ENCODE assay signal across 25 cellular contexts in genomic region chr5:85823462-85824426, GRCh38.
DNase-seq lines count a peak whose midpoint lies in the region; ATAC-seq, FAIRE-seq and TF ChIP-seq lines count a peak whose summit lies in the region.
"Had no signal": no experiment of that assay in that cellular context is flagged by ENCODE, and none has a peak within 500 bp of the region (broad histone marks: within the 10 kb centered on the region; RNA-seq: fewer than 3 reads in every experiment).

No MANE protein-coding gene starts in this region.

- H2AFZ ChIP-seq in SK-N-SH (ENCODE audit: low read depth) (no peak overlapping the region), K562 (ENCODE audit: low read depth, low read length) (no peak overlapping the region), smooth muscle cell (ENCODE audit: low read depth) (peak overlapping the region; percentile 62), Karpas-422 (ENCODE audit: low read length) (no peak overlapping the region)

- intact Hi-C loops in K562 (cut with micrococcal nuclease), result no loop called here

- no peaks in the 10 kb centered on the region for H3K9me2 ChIP-seq in SK-N-SH
- H3K9me2 ChIP-seq in Karpas-422 (replicated peaks; ENCODE audit: insufficient read depth, low read length), result no peaks in the 10 kb centered on the region

- no peak for TF ChIP-seq EP300 in SK-N-SH (IDR thresholded peaks at IDR 0.05; ENCODE audit: borderline replicate concordance in 1 of 2, low read depth in 1 of 2, low read length in 1 of 2)
- peak; percentile 40; the same call in 1 of the 2 replicates for TF ChIP-seq EP300 in K562 (IDR thresholded peaks at IDR 0.05; ENCODE audit: low read length)

- CTCF ChIA-PET in SK-N-SH (lab: Yijun Ruan, JAX), result no interaction called here
- CTCF ChIA-PET in K562 (lab: Yijun Ruan, JAX; ENCODE audit: low intra/inter-chr PET ratio), result no interaction called here

- POLR2A ChIA-PET in SK-N-SH (lab: Yijun Ruan, JAX), result no interaction called here
- POLR2A ChIA-PET in K562 (lab: Yijun Ruan, JAX), result no interaction called here

- H4K20me1 ChIP-seq in SK-N-SH (ENCODE audit: insufficient read depth) (no peaks in the 10 kb centered on the region), K562 (replicated peaks; ENCODE audit: control insufficient read depth, insufficient read depth, low read length) (no peaks in the 10 kb centered on the region), smooth muscle cell (ENCODE audit: low read depth) (no peaks in the 10 kb centered on the region), Karpas-422 (ENCODE audit: insufficient read depth, low read depth, low read length) (no peaks in the 10 kb centered on the region)
- H4K20me1 ChIP-seq: BLaER1 had no signal

- H3F3A ChIP-seq in SK-N-SH (replicated peaks; ENCODE audit: insufficient read depth) (no peaks in the 10 kb centered on the region), smooth muscle cell (ENCODE audit: low read depth) (no peaks in the 10 kb centered on the region)

- DNase-seq in SK-N-SH, result no peak
- DNase-seq in OCI-M1 (lab: John Stamatoyannopoulos, UW), result peak; percentile 76
- peak; percentile 30 to 65 (median 50) for DNase-seq in K562 (ENCODE audit: extremely low read depth in 1 of 4, low spot score in 3 of 4)
- DNase-seq in smooth muscle cell (lab: John Stamatoyannopoulos, UW; ENCODE audit: unreplicated experiment), result no peak
- no peak for DNase-seq in Karpas-422
- DNase-seq: activated gamma-delta T cell treated with Interleukin-2 at 50 U/mL for 16 hours; activated T-cell treated with anti-CD3 and anti-CD28 coated beads, Interleukin-2, amount 50 U/mL, for 1 hour; Caco-2; DND-41; foreskin fibroblast; mesenchymal stem cell; MV-4-11; NCI-H1694 treated with DMSO at 0.1 percent for 48 hours; NCI-H82; SHP77 treated with DMSO at 0.1 percent for 48 hours; stimulated activated CD4-positive, alpha-beta T cell treated with anti-CD3 and anti-CD28 coated beads, Interleukin-1b, Interleukin-23, amount 100 ng/mL, for 48 hours; upper lobe of right lung had no signal

- H3K4me1 ChIP-seq in SK-N-SH (ENCODE audit: control insufficient read depth in 1 of 2, insufficient read depth in 2 of 2, low read depth in 1 of 2, low read length in 1 of 2) (no peaks in the 10 kb centered on the region; a peak in 1 of 4 replicates), K562 (replicated peaks in 1 of 2; ENCODE audit: control insufficient read depth in 2 of 2, insufficient read depth in 2 of 2, low read length in 2 of 2) (no peaks in the 10 kb centered on the region; a peak in 1 of 5 replicates), smooth muscle cell (ENCODE audit: low read depth) (no peaks in the 10 kb centered on the region), Karpas-422 (ENCODE audit: low read length) (no peaks in the 10 kb centered on the region)
- H3K4me1 ChIP-seq: BLaER1, Caco-2, upper lobe of right lung had no signal

- H3K27ac ChIP-seq in SK-N-SH (ENCODE audit: low read depth in 2 of 2, low read length in 1 of 2) (no peak overlapping the region), K562 (ENCODE audit: extremely low read depth, low read depth, low read length) (peak overlapping the region; percentile 61; the same call in 2 of the 3 replicates), smooth muscle cell (ENCODE audit: low read depth) (no peak overlapping the region), Karpas-422 (ENCODE audit: low read length) (no peak overlapping the region)
- H3K27ac ChIP-seq: BLaER1, KMS-11, skin epidermis, upper lobe of right lung had no signal

- in situ Hi-C loops in K562 (cut with MboI), result no loop called here

- H3K4me3 ChIP-seq in SK-N-SH (ENCODE audit: low read depth in 2 of 2, low read length in 1 of 2) (no peak overlapping the region), K562 (no peak overlapping the region), smooth muscle cell (no peak overlapping the region), Karpas-422 (ENCODE audit: low read length) (no peak overlapping the region)
- H3K4me3 ChIP-seq: BLaER1, GM12878, skin epidermis, upper lobe of right lung had no signal

- H3K9ac ChIP-seq in SK-N-SH, result no peak overlapping the region
- H3K9ac ChIP-seq in K562 (ENCODE audit: insufficient read depth in 1 of 2, low read depth in 2 of 2, low read length in 2 of 2), result no peak overlapping the region
- no peak overlapping the region for H3K9ac ChIP-seq in smooth muscle cell (ENCODE audit: low read depth)
- H3K9ac ChIP-seq in Karpas-422 (ENCODE audit: low read length), result no peak overlapping the region
- H3K9ac ChIP-seq: BLaER1, KMS-11 had no signal

- TF ChIP-seq RAD21 in SK-N-SH (IDR thresholded peaks at IDR 0.05; ENCODE audit: low read length), result no peak
- TF ChIP-seq RAD21 in K562 (CRISPR knock-in tag; conservative IDR thresholded peaks at IDR 0.05 in 1 of 2, IDR thresholded peaks at IDR 0.05 in 1 of 2), result no peak

- H3K36me3 ChIP-seq in SK-N-SH (replicated peaks in 1 of 2; ENCODE audit: control insufficient read depth in 1 of 2, insufficient read depth in 2 of 2, low read length in 1 of 2) (no peaks in the 10 kb centered on the region), K562 (ENCODE audit: control insufficient read depth, insufficient read depth, low read length) (no peaks in the 10 kb centered on the region), smooth muscle cell (ENCODE audit: low read depth) (no peaks in the 10 kb centered on the region), Karpas-422 (ENCODE audit: insufficient read depth, low read length) (no peaks in the 10 kb centered on the region)
- H3K36me3 ChIP-seq: BLaER1, upper lobe of right lung had no signal

- ATAC-seq in SK-N-SH treated with all-trans-retinoic acid at 6 μM for 48 hours, result no peak
- ATAC-seq in K562, result peak; percentile 89
- no peak for ATAC-seq in HG03521 (IDR thresholded peaks at IDR 0.05; ENCODE audit: unreplicated experiment)
- ATAC-seq in GM18502 (IDR thresholded peaks at IDR 0.05; ENCODE audit: poor library complexity, unreplicated experiment), result no peak
- ATAC-seq: GM12878, left lobe of liver, upper lobe of right lung had no signal

- no peaks in the 10 kb centered on the region for H3K9me1 ChIP-seq in K562 (ENCODE audit: control insufficient read depth, insufficient read depth, low read length)

- 34% methylated on average over 6 of the region's 6 CpGs for WGBS in SK-N-SH (ENCODE audit: low lambda C conversion rate)
- 3% methylated on average over 6 of the region's 6 CpGs for WGBS in K562 (ENCODE audit: insufficient coverage, low coverage, missing lambda C conversion rate)
- 57% methylated on average over 6 of the region's 6 CpGs for WGBS in smooth muscle cell (ENCODE audit: low lambda C conversion rate)

- FAIRE-seq in K562 (lab: Jason Lieb, UNC), result peak; percentile 78
- FAIRE-seq: GM12878 had no signal

- no peaks in the 10 kb centered on the region for H3K79me2 ChIP-seq in SK-N-SH (ENCODE audit: insufficient read depth)
- H3K79me2 ChIP-seq in K562 (ENCODE audit: control insufficient read depth, insufficient read depth, low read length), result no peaks in the 10 kb centered on the region
- H3K79me2 ChIP-seq in smooth muscle cell (ENCODE audit: low read depth), result no peaks in the 10 kb centered on the region
- no peaks in the 10 kb centered on the region for H3K79me2 ChIP-seq in Karpas-422 (ENCODE audit: low read length)

- TF ChIP-seq POLR2A in K562 (conservative IDR thresholded peaks at IDR 0.05), result no peak

- no peaks in the 10 kb centered on the region for H3K9me3 ChIP-seq in SK-N-SH
- no peaks in the 10 kb centered on the region for H3K9me3 ChIP-seq in K562 (replicated peaks; ENCODE audit: control insufficient read depth, insufficient read depth, low read depth, low read length)
- H3K9me3 ChIP-seq in smooth muscle cell (replicated peaks; ENCODE audit: low read depth), result no peaks in the 10 kb centered on the region
- peaks cover 12% of the 10 kb centered on the region for H3K9me3 ChIP-seq in Karpas-422 (ENCODE audit: low read length)
- H3K9me3 ChIP-seq: BLaER1, Caco-2, upper lobe of right lung had no signal

- H3K4me2 ChIP-seq in SK-N-SH (no peak overlapping the region), K562 (ENCODE audit: insufficient read depth, low read length) (no peak overlapping the region), smooth muscle cell (no peak overlapping the region), Karpas-422 (ENCODE audit: low read depth, low read length, poor library complexity, severe bottlenecking) (no peak overlapping the region)
- H3K4me2 ChIP-seq: BLaER1, KMS-11 had no signal

- no peak for TF ChIP-seq CTCF in SK-N-SH (IDR thresholded peaks at IDR 0.05)
- no peak for TF ChIP-seq CTCF in K562 (IDR thresholded peaks at IDR 0.05 in 2 of 3, conservative IDR thresholded peaks at IDR 0.05 in 1 of 3; ENCODE audit: insufficient read depth in 2 of 3, low read depth in 1 of 3, low read length in 3 of 3)
- TF ChIP-seq CTCF in smooth muscle cell (IDR thresholded peaks at IDR 0.05; ENCODE audit: borderline replicate concordance, insufficient read depth, poor library complexity, severe bottlenecking), result no peak

- H3K27me3 ChIP-seq in SK-N-SH (ENCODE audit: insufficient read depth) (no peaks in the 10 kb centered on the region), K562 (ENCODE audit: control insufficient read depth in 2 of 2, insufficient read depth in 2 of 2, low read length in 2 of 2) (no peaks in the 10 kb centered on the region), smooth muscle cell (ENCODE audit: low read depth) (no peaks in the 10 kb centered on the region), Karpas-422 (ENCODE audit: low read length) (no peaks in the 10 kb centered on the region)
- H3K27me3 ChIP-seq: BLaER1, upper lobe of right lung had no signal

- BruUV-seq in K562 (replicated peaks; lab: Mats Ljungman, UMichigan), result no TSS peak

TF ChIP-seq in SK-N-SH treated with all-trans-retinoic acid at 6 μM for 48 hours, 23 proteins besides CTCF, POLR2A, EP300 and RAD21 (continues in another document):
- TF ChIP-seq ZFP3 (CRISPR knock-in tag; IDR thresholded peaks at IDR 0.05) (no peak), SNAI2 (CRISPR knock-in tag; IDR thresholded peaks at IDR 0.05) (no peak), ISL1 (CRISPR knock-in tag; IDR thresholded peaks at IDR 0.05) (peak; percentile 86)

TF ChIP-seq in SK-N-SH, 30 proteins besides CTCF, POLR2A, EP300 and RAD21 (continues in another document):
- TF ChIP-seq FOSL2 (IDR thresholded peaks at IDR 0.05; ENCODE audit: borderline replicate concordance, low read depth), result no peak
- no peak for TF ChIP-seq JUND (IDR thresholded peaks at IDR 0.05)
- no peak for TF ChIP-seq RCOR1 (IDR thresholded peaks at IDR 0.05; ENCODE audit: low read length)
- no peak for TF ChIP-seq CHD2 (IDR thresholded peaks at IDR 0.05; ENCODE audit: low read length, partially characterized antibody)
- TF ChIP-seq GABPA (IDR thresholded peaks at IDR 0.05; ENCODE audit: low read depth), result no peak
- TF ChIP-seq RFX5 (IDR thresholded peaks at IDR 0.05; ENCODE audit: low read length), result no peak
- no peak for TF ChIP-seq GATA2 (CRISPR knock-in tag; IDR thresholded peaks at IDR 0.05)

TF ChIP-seq in K562, 482 proteins besides CTCF, POLR2A, EP300 and RAD21 (continues in another document):
- TF ChIP-seq ZNF121 (CRISPR knock-in tag; conservative IDR thresholded peaks at IDR 0.05) (no peak), SMAD1 (IDR thresholded peaks at IDR 0.05; ENCODE audit: low read depth, low read length, partially characterized antibody) (no peak), ZNF41 (CRISPR knock-in tag; conservative IDR thresholded peaks at IDR 0.05) (no peak)

Comparison
In these comparisons a context has a peak if more than half of its experiments do, and no peak if none do; other contexts are left out.
1. DNase-seq: peak in OCI-M1 (single experiment) and K562 (4 of 4); none in SK-N-SH (single experiment), smooth muscle cell (single experiment) and Karpas-422 (single experiment).